In the genomic region with DNA sequence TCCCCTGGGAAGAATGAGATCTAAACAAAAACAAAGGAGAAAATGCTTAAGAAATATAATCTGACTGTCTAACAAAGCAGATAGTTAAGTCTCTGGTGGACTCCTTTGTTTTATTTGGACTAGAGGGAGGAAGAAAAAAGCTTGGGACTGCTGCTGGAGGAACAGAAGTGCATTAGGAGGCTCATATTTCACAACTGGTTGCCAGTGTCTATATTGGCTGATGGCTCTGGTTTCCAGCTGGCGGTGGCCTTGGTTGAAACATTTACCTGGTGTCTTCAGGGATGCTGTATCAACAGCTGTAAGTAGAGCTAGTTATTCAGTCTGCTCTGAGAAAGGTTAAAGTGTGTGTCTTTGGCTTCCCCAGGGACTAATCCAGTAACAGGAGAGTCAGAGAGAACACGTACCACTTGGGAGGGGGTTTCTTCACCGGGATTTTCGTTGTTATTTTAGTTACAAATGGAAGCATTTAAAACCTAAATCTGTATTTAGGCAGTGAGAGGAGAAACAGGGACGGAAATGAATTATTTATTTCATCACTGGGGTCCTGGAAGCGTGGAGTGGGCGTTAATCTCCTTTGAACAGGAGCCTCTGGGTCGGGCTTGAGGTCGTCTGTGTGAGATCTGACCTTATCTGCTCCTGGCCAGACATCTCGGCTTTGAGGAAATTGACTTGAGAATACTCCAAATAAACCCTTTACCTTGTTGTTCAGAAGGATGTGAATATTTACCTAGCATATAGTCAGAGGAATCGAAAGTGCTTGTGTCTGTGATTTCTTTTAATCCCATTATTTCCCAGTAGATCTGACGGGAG, we compare ENCODE assay signal across 1 cellular context.
TF ChIP-seq lines count a peak whose summit lies in the region.

No MANE protein-coding gene starts in this region.

TF ChIP-seq in K562, 482 proteins besides CTCF, POLR2A, EP300 and RAD21 (continued from another document):
- TF ChIP-seq, protein P1, sequence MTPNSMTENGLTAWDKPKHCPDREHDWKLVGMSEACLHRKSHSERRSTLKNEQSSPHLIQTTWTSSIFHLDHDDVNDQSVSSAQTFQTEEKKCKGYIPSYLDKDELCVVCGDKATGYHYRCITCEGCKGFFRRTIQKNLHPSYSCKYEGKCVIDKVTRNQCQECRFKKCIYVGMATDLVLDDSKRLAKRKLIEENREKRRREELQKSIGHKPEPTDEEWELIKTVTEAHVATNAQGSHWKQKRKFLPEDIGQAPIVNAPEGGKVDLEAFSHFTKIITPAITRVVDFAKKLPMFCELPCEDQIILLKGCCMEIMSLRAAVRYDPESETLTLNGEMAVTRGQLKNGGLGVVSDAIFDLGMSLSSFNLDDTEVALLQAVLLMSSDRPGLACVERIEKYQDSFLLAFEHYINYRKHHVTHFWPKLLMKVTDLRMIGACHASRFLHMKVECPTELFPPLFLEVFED (CRISPR knock-in tag; conservative IDR thresholded peaks at IDR 0.05), result no peak
- TF ChIP-seq, protein P2, sequence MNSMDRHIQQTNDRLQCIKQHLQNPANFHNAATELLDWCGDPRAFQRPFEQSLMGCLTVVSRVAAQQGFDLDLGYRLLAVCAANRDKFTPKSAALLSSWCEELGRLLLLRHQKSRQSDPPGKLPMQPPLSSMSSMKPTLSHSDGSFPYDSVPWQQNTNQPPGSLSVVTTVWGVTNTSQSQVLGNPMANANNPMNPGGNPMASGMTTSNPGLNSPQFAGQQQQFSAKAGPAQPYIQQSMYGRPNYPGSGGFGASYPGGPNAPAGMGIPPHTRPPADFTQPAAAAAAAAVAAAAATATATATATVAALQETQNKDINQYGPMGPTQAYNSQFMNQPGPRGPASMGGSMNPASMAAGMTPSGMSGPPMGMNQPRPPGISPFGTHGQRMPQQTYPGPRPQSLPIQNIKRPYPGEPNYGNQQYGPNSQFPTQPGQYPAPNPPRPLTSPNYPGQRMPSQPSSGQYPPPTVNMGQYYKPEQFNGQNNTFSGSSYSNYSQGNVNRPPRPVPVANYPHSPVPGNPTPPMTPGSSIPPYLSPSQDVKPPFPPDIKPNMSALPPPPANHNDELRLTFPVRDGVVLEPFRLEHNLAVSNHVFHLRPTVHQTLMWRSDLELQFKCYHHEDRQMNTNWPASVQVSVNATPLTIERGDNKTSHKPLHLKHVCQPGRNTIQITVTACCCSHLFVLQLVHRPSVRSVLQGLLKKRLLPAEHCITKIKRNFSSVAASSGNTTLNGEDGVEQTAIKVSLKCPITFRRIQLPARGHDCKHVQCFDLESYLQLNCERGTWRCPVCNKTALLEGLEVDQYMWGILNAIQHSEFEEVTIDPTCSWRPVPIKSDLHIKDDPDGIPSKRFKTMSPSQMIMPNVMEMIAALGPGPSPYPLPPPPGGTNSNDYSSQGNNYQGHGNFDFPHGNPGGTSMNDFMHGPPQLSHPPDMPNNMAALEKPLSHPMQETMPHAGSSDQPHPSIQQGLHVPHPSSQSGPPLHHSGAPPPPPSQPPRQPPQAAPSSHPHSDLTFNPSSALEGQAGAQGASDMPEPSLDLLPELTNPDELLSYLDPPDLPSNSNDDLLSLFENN (IDR thresholded peaks at IDR 0.05; ENCODE audit: low read depth in 2 of 2, low read length in 2 of 2), result peak in 1 of 2 experiments; percentile 80; a peak in 1 of 4 replicates
- TF ChIP-seq TOE1 (IDR thresholded peaks at IDR 0.05; ENCODE audit: borderline replicate concordance), result no peak
- TF ChIP-seq TOE1 (CRISPR knock-in tag; IDR thresholded peaks at IDR 0.05; ENCODE audit: borderline replicate concordance, low read depth), result no peak
- no peak for TF ChIP-seq ILK (tag; IDR thresholded peaks at IDR 0.05; ENCODE audit: borderline replicate concordance, low read depth)
- TF ChIP-seq ATF1 (CRISPR knock-in tag; IDR thresholded peaks at IDR 0.05), result no peak
- no peak for TF ChIP-seq ATF1 (tag; IDR thresholded peaks at IDR 0.05)
- TF ChIP-seq MYBL2 (IDR thresholded peaks at IDR 0.05; ENCODE audit: low read depth), result no peak
- TF ChIP-seq MYBL2 (CRISPR knock-in tag; IDR thresholded peaks at IDR 0.05; ENCODE audit: borderline replicate concordance), result no peak
- TF ChIP-seq HNRNPLL (IDR thresholded peaks at IDR 0.05; ENCODE audit: low read depth, low read length, poor library complexity, severe bottlenecking), result no peak
- no peak for TF ChIP-seq GABPA (tag; conservative IDR thresholded peaks at IDR 0.05; ENCODE audit: low read depth)
- peak; percentile 80 for TF ChIP-seq SMAD4 (CRISPR knock-in tag; conservative IDR thresholded peaks at IDR 0.05)
- peak; percentile 86 for TF ChIP-seq DPF2 (IDR thresholded peaks at IDR 0.05)
- TF ChIP-seq FOXM1 (IDR thresholded peaks at IDR 0.05; ENCODE audit: low read depth), result peak; percentile 64
- TF ChIP-seq FOXM1 (CRISPR knock-in tag; IDR thresholded peaks at IDR 0.05; ENCODE audit: low read depth), result no peak
- TF ChIP-seq, protein P3, sequence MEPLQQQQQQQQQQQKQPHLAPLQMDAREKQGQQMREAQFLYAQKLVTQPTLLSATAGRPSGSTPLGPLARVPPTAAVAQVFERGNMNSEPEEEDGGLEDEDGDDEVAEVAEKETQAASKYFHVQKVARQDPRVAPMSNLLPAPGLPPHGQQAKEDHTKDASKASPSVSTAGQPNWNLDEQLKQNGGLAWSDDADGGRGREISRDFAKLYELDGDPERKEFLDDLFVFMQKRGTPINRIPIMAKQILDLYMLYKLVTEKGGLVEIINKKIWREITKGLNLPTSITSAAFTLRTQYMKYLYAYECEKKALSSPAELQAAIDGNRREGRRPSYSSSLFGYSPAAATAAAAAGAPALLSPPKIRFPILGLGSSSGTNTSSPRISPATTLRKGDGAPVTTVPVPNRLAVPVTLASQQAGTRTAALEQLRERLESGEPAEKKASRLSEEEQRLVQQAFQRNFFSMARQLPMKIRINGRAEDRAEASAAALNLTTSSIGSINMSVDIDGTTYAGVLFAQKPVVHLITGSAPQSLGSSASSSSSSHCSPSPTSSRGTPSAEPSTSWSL (CRISPR knock-in tag; IDR thresholded peaks at IDR 0.05; ENCODE audit: borderline replicate concordance), result no peak
- no peak for TF ChIP-seq COPS2 (conservative IDR thresholded peaks at IDR 0.05)
- TF ChIP-seq MTA2 (IDR thresholded peaks at IDR 0.05; ENCODE audit: low read depth), result peak; percentile 84
TF ChIP-seq in K562: peak in this region for 45.
